10 cellular contexts compared by ENCODE assay signal in the genomic region with DNA sequence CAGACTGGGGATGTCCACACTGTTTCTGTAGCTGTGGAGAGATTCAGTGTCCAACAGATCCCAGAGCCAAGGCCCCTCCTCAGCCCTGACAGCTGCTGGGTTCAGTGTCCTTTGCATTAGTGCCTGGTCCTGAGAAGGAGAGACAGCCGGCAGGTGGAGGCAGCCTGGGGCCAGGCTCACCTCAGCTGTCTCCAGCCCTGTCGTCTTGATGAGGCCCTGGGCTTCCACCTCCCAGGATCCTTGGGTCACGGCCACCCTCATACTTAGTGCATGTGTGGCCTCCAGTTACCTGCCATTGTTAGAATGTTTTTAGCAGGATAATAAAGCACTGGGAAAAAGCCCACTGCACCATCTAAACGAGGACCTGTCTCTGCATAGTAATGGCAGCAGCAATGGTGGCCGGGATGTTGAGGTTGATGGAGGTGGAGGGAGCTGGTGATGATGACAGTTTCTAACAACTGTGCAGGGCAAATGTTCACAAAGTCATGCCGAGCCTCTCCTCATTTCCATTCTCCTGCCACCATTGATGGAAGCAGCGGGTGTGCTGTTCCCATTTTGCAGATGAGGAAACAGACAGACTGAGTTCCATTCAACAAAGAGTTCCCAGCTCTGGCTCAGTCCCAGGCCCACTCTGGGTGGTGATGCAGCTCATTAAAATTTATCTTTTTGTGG. TPM values are rescaled to one million over a fixed set of nuclear protein-coding genes. Genes with fewer than 3 reads are reported as not detected.
DNase-seq lines count a peak whose midpoint lies in the region; ATAC-seq and TF ChIP-seq lines count a peak whose summit lies in the region.
"Had no signal": no experiment of that assay in that cellular context is flagged by ENCODE, and none has a peak within 500 bp of the region (broad histone marks: within the 10 kb centered on the region; RNA-seq: fewer than 3 reads in every experiment).

No MANE protein-coding gene starts in this region.

- H3F3A ChIP-seq in PC-3 (ENCODE audit: low read length, unreplicated experiment), result no peaks in the 10 kb centered on the region

- H3K9me3 ChIP-seq in PC-3 (ENCODE audit: low read length), result no peaks in the 10 kb centered on the region
- H3K9me3 ChIP-seq in effector memory CD4-positive, alpha-beta T cell (ENCODE audit: control insufficient read depth, low read length), result no peaks in the 10 kb centered on the region
- H3K9me3 ChIP-seq in skeletal muscle tissue (ENCODE audit: control insufficient read depth in 3 of 3, low read length in 3 of 3), result no peaks in the 10 kb centered on the region

- H2AFZ ChIP-seq in PC-3 (ENCODE audit: low read length), result no peak overlapping the region

- H3K4me1 ChIP-seq in PC-3 (ENCODE audit: insufficient read depth, low read length), result peaks cover 21% of the 10 kb centered on the region
- H3K4me1 ChIP-seq in effector memory CD4-positive, alpha-beta T cell (ENCODE audit: control insufficient read depth, insufficient read depth, low read length, poor library complexity, severe bottlenecking), result peaks cover 94% of the 10 kb centered on the region
- peaks cover 92 to 95% (median 93%) of the 10 kb centered on the region in 3 donors for H3K4me1 ChIP-seq in skeletal muscle tissue (ENCODE audit: control insufficient read depth in 3 of 3, insufficient read depth in 3 of 3, low read length in 3 of 3)

- H3K4me2 ChIP-seq in PC-3 (ENCODE audit: low read length), result peak overlapping the region; percentile 57

- CTCF ChIA-PET in PC-3 (lab: Charles Lee), result no interaction called here

- peak overlapping the region; percentile 85 for H3K27ac ChIP-seq in PC-3 (ENCODE audit: low read length)
- peak overlapping the region; percentile 66 for H3K27ac ChIP-seq in effector memory CD4-positive, alpha-beta T cell (ENCODE audit: insufficient read depth, low read length, poor library complexity, severe bottlenecking)
- peak overlapping the region; percentile 73 for H3K27ac ChIP-seq in skeletal muscle tissue (ENCODE audit: low read depth, low read length)

- TF ChIP-seq CTCF in PC-3 (conservative IDR thresholded peaks at IDR 0.05; ENCODE audit: low read depth, low read length), result no peak

- TSS peak; percentile 31 for BruUV-seq in PC-3 (replicated peaks; lab: Mats Ljungman, UMichigan)

- DNase-seq in NCI-H82 (lab: John Stamatoyannopoulos, UW) (peak; percentile 2), NCI-H82 treated with DMSO at 0.1 percent for 48 hours (lab: John Stamatoyannopoulos, UW; ENCODE audit: unreplicated experiment) (no peak), PC-3 (no peak), SKM-1 treated with dmso at 0.1 percent for 144 hours (lab: John Stamatoyannopoulos, UW; ENCODE audit: unreplicated experiment) (no peak), NCI-H2227 (lab: John Stamatoyannopoulos, UW; ENCODE audit: unreplicated experiment) (no peak)
- DNase-seq in effector memory CD4-positive, alpha-beta T cell, result no peak
- DNase-seq: NCI-H345, retina had no signal

- no peaks in the 10 kb centered on the region for H3K27me3 ChIP-seq in PC-3 (ENCODE audit: low read length)
- no peaks in the 10 kb centered on the region for H3K27me3 ChIP-seq in effector memory CD4-positive, alpha-beta T cell (replicated peaks; ENCODE audit: control insufficient read depth, insufficient read depth, low read length, poor library complexity, severe bottlenecking)
- no peaks in the 10 kb centered on the region for H3K27me3 ChIP-seq in skeletal muscle tissue (ENCODE audit: control insufficient read depth in 3 of 3, insufficient read depth in 3 of 3, low read length in 3 of 3)

- no peak for ATAC-seq in PC-3
- no peak for ATAC-seq in GM19397 (IDR thresholded peaks at IDR 0.05; ENCODE audit: unreplicated experiment)

- H3K9me2 ChIP-seq in PC-3 (replicated peaks; ENCODE audit: low read length), result no peaks in the 10 kb centered on the region

- H3K9ac ChIP-seq in PC-3 (ENCODE audit: low read length) (peak overlapping the region; percentile 55), skeletal muscle tissue (ENCODE audit: low read depth in 1 of 3, low read length in 3 of 3) (peak overlapping the region; percentile 27 to 75 (median 65))

- H3K4me3 ChIP-seq in PC-3 (ENCODE audit: low read length) (peak overlapping the region; percentile 9; the same call in 1 of the 2 replicates), skeletal muscle tissue (ENCODE audit: low read length in 3 of 3) (peak overlapping the region in 2 of 3 donors; percentile 7 to 41)
- H3K4me3 ChIP-seq in effector memory CD4-positive, alpha-beta T cell (ENCODE audit: insufficient read depth, low read depth, low read length, poor library complexity, severe bottlenecking), result peak overlapping the region; percentile 10

- no peaks in the 10 kb centered on the region for H4K20me1 ChIP-seq in PC-3 (ENCODE audit: low read length)

- no peaks in the 10 kb centered on the region for H3K79me2 ChIP-seq in PC-3 (ENCODE audit: low read length)

- POLR2A ChIA-PET in PC-3 (lab: Charles Lee; ENCODE audit: unreplicated experiment), result interaction anchor here (0.7 kb wide), 2 partner anchors 77 to 709 kb away, joined by 4 read pairs; no protein-coding TSS in a partner anchor

- intact Hi-C loops in PC-3 (cut with micrococcal nuclease), result no loop called here

- H3K36me3 ChIP-seq in PC-3 (ENCODE audit: low read depth, low read length) (no peaks in the 10 kb centered on the region), skeletal muscle tissue (ENCODE audit: control insufficient read depth in 3 of 3, insufficient read depth in 3 of 3, low read length in 3 of 3) (peaks cover 50 to 80% (median 66%) of the 10 kb centered on the region in 3 donors)
- H3K36me3 ChIP-seq in effector memory CD4-positive, alpha-beta T cell (ENCODE audit: control insufficient read depth, insufficient read depth, low read length), result no peaks in the 10 kb centered on the region

RNA-seq across cellular contexts. Expression of gene ASB2, which starts 17.7 kb away (rescaled TPM):
- total RNA-seq in PC-3 (2014; rRNA removed), result 0.12 and 0.22 TPM in 2 replicates
- total RNA-seq in skeletal muscle tissue, result 16.2 TPM

RNA-seq across cellular contexts. Expression of gene FAM181A, which starts 31.6 kb away (rescaled TPM):
- not detected in 2 replicates for total RNA-seq in PC-3 (2014; rRNA removed)
- total RNA-seq in skeletal muscle tissue, result not detected

RNA-seq across cellular contexts. Expression of gene CCDC197, which starts 38.4 kb away (rescaled TPM):
- total RNA-seq in PC-3 (2014; rRNA removed) (not detected in 2 replicates), skeletal muscle tissue (not detected)

Comparison
In these comparisons a context has a peak if more than half of its experiments do, and no peak if none do; other contexts are left out.
1. RNA of gene ASB2, which starts 17.7 kb away (total RNA-seq): 16.2 TPM in skeletal muscle tissue (single experiment); 0.12 to 0.22 TPM in PC-3; every median in the first group is over 10 times any median in the second.
2. Peak in every context shown above with its lines, with median percentiles within 50 percentile points of each other: H3K27ac ChIP-seq and H3K4me3 ChIP-seq.